8 cellular contexts compared by ENCODE assay signal in the genomic region with DNA sequence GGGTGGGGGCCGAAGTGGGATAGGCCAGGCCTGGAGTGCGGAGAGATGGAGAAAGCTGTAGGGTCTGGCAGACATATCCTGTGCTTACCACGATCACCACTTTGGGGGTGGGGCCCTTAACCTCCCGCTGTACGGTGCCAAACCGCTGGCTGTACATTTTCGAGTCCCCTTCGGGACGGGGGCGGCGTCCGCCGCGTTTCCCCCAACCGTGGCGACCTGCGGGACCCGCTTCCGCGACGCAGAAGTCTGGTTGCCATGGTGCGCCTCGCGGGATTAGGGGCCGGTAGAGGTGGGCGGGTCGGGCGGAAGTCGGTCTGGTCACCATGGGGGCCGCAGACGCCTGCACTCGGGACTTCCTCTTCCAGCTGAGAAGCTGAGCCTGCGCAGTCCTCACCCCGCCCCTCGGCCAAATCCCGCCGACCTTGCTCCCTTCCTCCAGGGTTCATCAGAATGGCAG. TPM values are rescaled to one million over a fixed set of nuclear protein-coding genes. Genes with fewer than 3 reads are reported as not detected.
A peak's percentile ranks its signal among the peaks of the same experiment; 100 is the strongest.
DNase-seq lines count a peak whose midpoint lies in the region; ATAC-seq and TF ChIP-seq lines count a peak whose summit lies in the region.

A gene with protein sequence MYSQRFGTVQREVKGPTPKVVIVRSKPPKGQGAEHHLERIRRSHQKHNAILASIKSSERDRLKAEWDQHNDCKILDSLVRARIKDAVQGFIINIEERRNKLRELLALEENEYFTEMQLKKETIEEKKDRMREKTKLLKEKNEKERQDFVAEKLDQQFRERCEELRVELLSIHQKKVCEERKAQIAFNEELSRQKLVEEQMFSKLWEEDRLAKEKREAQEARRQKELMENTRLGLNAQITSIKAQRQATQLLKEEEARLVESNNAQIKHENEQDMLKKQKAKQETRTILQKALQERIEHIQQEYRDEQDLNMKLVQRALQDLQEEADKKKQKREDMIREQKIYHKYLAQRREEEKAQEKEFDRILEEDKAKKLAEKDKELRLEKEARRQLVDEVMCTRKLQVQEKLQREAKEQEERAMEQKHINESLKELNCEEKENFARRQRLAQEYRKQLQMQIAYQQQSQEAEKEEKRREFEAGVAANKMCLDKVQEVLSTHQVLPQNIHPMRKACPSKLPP (minus strand): TSS at position 248 of the 457 bp plus-strand sequence. CDS start 91 bp downstream, at position 157.

- DNase-seq in DMS 273 treated with DMSO at 0.1 percent for 48 hours (lab: John Stamatoyannopoulos, UW): peak; percentile 71
- DNase-seq in OCI-M2 (lab: John Stamatoyannopoulos, UW; ENCODE audit: unreplicated experiment): peak; percentile 60
- DNase-seq in activated T-cell treated with anti-CD3 and anti-CD28 coated beads, Interleukin-2, amount 50 U/mL, for 1 hour: peak; percentile 78
- DNase-seq in esophagus muscularis mucosa (ENCODE audit: extremely low spot score): peak; percentile 98
- DNase-seq in stimulated activated CD8-positive, alpha-beta memory T cell treated with anti-CD3 and anti-CD28 coated beads, Interleukin-4, amount 100 ng/mL, for 48 hours: peak; percentile 93

- 6% methylated on average over 37 of the region's 37 CpGs for WGBS in HUES64
- under 1% methylated on average over 24 of the region's 37 CpGs for WGBS in esophagus muscularis mucosa

- H3K4me1 ChIP-seq in HUES64 (ENCODE audit: insufficient read depth, low read length) (0 out of 2 replicates have a peak, but pooled peaks cover 3% of the 10 kb centered on the region), esophagus muscularis mucosa (peaks cover 5 to 27% (median 23%) of the 10 kb centered on the region in 4 donors), muscle layer of duodenum (ENCODE audit: control insufficient read depth in 1 of 2, insufficient read depth in 2 of 2, low read length in 2 of 2) (peaks cover 0 to 6% of the 10 kb centered on the region in 2 donors)

- intact Hi-C loops in esophagus muscularis mucosa (cut with DNase I): no loop called here

- H3K4me3 ChIP-seq in HUES64 (ENCODE audit: low read length) (peak within 1 kb of the TSS; percentile 87), esophagus muscularis mucosa (peak within 1 kb of the TSS; percentile 67 to 75 (median 68)), muscle layer of duodenum (ENCODE audit: low read depth in 1 of 2, low read length in 2 of 2) (peak within 1 kb of the TSS; percentile 82 to 92)

- TF ChIP-seq POLR2A in esophagus muscularis mucosa (IDR thresholded peaks at IDR 0.05; ENCODE audit: low read depth): no peak

- H3K27ac ChIP-seq in HUES64 (ENCODE audit: low read depth, low read length) (no peak within 1 kb of the TSS), esophagus muscularis mucosa (replicated peaks in 1 of 4) (peak within 1 kb of the TSS in 2 of 4 donors; percentile 6 to 21), muscle layer of duodenum (ENCODE audit: low read length) (no peak within 1 kb of the TSS)

- H3K9ac ChIP-seq in HUES64 (ENCODE audit: low read depth, low read length): peak within 1 kb of the TSS; percentile 43

- peaks cover 18% of the 10 kb centered on the region for H3K27me3 ChIP-seq in HUES64 (ENCODE audit: insufficient read depth, low read length)
- H3K27me3 ChIP-seq in esophagus muscularis mucosa: no peaks in the 10 kb centered on the region
- no peaks in the 10 kb centered on the region for H3K27me3 ChIP-seq in muscle layer of duodenum (ENCODE audit: low read depth, low read length)

- peak in 1 of 3 experiments; percentile 5 for TF ChIP-seq CTCF in esophagus muscularis mucosa (IDR thresholded peaks at IDR 0.05)

- ATAC-seq in GM21515 (IDR thresholded peaks at IDR 0.05; ENCODE audit: unreplicated experiment): peak; percentile 75

- no peaks in the 10 kb centered on the region for H3K9me3 ChIP-seq in HUES64 (ENCODE audit: insufficient read depth, low read depth, low read length)
- no peaks in the 10 kb centered on the region for H3K9me3 ChIP-seq in esophagus muscularis mucosa
- no peaks in the 10 kb centered on the region for H3K9me3 ChIP-seq in muscle layer of duodenum (ENCODE audit: control insufficient read depth in 1 of 2, low read length in 2 of 2)

- TF ChIP-seq EP300 in esophagus muscularis mucosa (IDR thresholded peaks at IDR 0.05): no peak

- H3K36me3 ChIP-seq in HUES64 (ENCODE audit: insufficient read depth, low read length) (peaks cover 26% of the 10 kb centered on the region), esophagus muscularis mucosa (peaks cover 10 to 25% (median 24%) of the 10 kb centered on the region in 4 donors), muscle layer of duodenum (ENCODE audit: control insufficient read depth in 1 of 2, insufficient read depth in 2 of 2, low read length in 2 of 2) (peaks cover 19 to 22% of the 10 kb centered on the region in 2 donors)

RNA-seq across cellular contexts. Expression of the gene that starts here (rescaled TPM):
- polyA plus RNA-seq in HUES64 (2013, experiment 1 of 2): 0.15 TPM
- polyA plus RNA-seq in HUES64 (2013, experiment 2 of 2): 0.44 TPM
- total RNA-seq in esophagus muscularis mucosa: under 1 TPM in 1 of 4 donors, not detected in 3; 0.40 TPM

Comparison
In these comparisons a context has a peak if more than half of its experiments do, and no peak if none do; other contexts are left out.
1. Peak in DNase-seq and H3K4me3 ChIP-seq in esophagus muscularis mucosa; RNA of the gene not detected or under 1 TPM.